9 cellular contexts compared by ENCODE assay signal in the genomic region with DNA sequence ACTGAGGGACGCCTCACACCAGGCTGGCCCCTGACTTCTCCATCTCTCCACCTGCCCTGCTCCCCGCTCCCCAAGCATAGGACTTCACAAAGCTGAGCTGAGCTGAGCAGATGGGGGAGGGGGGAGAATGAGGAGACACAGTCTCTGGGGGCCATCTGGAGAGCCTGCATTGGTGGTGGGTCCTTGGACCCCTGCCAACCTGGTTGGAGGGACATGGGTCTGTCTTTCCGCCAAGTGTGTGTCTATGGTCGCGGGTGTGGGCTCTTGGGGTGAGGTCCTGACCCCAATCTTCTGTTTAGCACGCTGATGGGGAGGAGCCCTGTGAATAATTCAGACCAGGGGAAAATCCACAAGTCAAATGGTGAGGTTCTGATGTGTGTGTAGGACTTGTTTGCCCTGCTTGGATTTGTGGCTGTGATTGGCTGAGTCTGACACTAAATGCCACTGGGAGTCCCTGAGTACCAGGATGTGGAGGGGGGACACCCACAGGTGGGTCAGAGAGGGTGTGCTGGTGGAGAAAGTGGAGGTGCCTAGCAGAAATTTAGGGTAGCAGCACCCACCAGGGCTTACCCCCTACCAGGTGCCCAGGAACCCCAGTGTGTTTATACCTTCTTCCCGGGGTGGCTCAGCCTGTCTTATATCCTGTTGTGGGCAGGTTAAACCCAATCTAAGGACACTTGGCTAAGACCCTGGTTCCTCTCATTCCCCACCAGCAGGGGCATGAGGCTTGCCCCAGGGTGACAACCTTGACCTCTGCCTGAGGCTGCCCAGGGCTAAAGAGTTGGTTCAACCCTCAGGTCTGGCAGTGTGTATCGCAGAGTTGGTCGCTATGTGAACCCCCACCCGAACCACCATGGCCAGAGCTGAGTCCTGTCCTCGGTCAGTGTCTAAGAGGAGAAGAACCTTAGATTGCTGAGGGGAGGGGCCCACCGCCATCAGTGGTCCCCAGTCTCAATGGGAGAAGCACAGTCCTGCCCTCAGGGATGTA. TPM values are rescaled to one million over a fixed set of nuclear protein-coding genes. Genes with fewer than 3 reads are reported as not detected.
DNase-seq lines count a peak whose midpoint lies in the region; ATAC-seq and TF ChIP-seq lines count a peak whose summit lies in the region.
"Had no signal": no experiment of that assay in that cellular context is flagged by ENCODE, and none has a peak within 500 bp of the region (broad histone marks: within the 10 kb centered on the region; RNA-seq: fewer than 3 reads in every experiment).

No MANE protein-coding gene starts in this region.

- H3K4me3 ChIP-seq in BLaER1 (peak overlapping the region; percentile 83), KMS-11 (IDR thresholded peaks at IDR 0.05; ENCODE audit: insufficient read depth, low read depth, low read length) (no peak overlapping the region), ovary (no peak overlapping the region)

- peaks cover 62% of the 10 kb centered on the region for H3K4me1 Mint-ChIP-seq in activated naive CD4-positive, alpha-beta T cell treated with anti-CD3 and anti-CD28 coated beads, Interleukin-2, amount 10 ng/mL, durations not matched to agents 7 days and 5 days
- peaks cover 43 to 81% (median 64%) of the 10 kb centered on the region in 4 donors for H3K4me1 Mint-ChIP-seq in naive thymus-derived CD8-positive, alpha-beta T cell
- peaks cover 22% of the 10 kb centered on the region for H3K4me1 Mint-ChIP-seq in endothelial cell (ENCODE audit: unreplicated experiment)

- peaks cover 86% of the 10 kb centered on the region for H3K4me1 ChIP-seq in BLaER1
- H3K4me1 ChIP-seq in KMS-11 (ENCODE audit: low read depth, poor library complexity, severe bottlenecking) = peaks cover 71% of the 10 kb centered on the region
- no peaks in the 10 kb centered on the region for H3K4me1 ChIP-seq in ovary (ENCODE audit: insufficient read depth)

- TF ChIP-seq CTCF in KMS-11 (conservative IDR thresholded peaks at IDR 0.05; ENCODE audit: low read depth, low read length) (no peak; the same call in 1 of the 2 replicates), ovary (IDR thresholded peaks at IDR 0.05) (no peak), endothelial cell (IDR thresholded peaks at IDR 0.05; ENCODE audit: unreplicated experiment) (no peak)

- peak; percentile 6 to 11 for ATAC-seq in naive thymus-derived CD8-positive, alpha-beta T cell
- no peak for ATAC-seq in HG02642 (IDR thresholded peaks at IDR 0.05; ENCODE audit: poor library complexity, unreplicated experiment)

- peaks cover 59% of the 10 kb centered on the region for H3K36me3 Mint-ChIP-seq in activated naive CD4-positive, alpha-beta T cell treated with anti-CD3 and anti-CD28 coated beads, Interleukin-2, amount 10 ng/mL, durations not matched to agents 7 days and 5 days
- H3K36me3 Mint-ChIP-seq in naive thymus-derived CD8-positive, alpha-beta T cell = peaks cover 0 to 12% (median 3%) of the 10 kb centered on the region in 3 donors
- no peaks in the 10 kb centered on the region for H3K36me3 Mint-ChIP-seq in endothelial cell (ENCODE audit: low read depth, unreplicated experiment)

- POLR2A ChIA-PET in naive thymus-derived CD8-positive, alpha-beta T cell (lab: Charles Lee) = interaction anchor here (2.3 to 36.4 kb wide), 7 partner anchors 25 to 161 kb away, joined by 7 to 1514 read pairs (median 37); a partner anchor contains a TSS

- intact Hi-C loops in ovary (cut with DNase I) = loop anchor here in 3 of 4 donors (5.0 to 10.0 kb wide), 3 partner anchors 51 to 611 kb away; no protein-coding TSS in a partner anchor

- peak overlapping the region; percentile 100 for H3K4me3 Mint-ChIP-seq in activated naive CD4-positive, alpha-beta T cell treated with anti-CD3 and anti-CD28 coated beads, Interleukin-2, amount 10 ng/mL, durations not matched to agents 7 days and 5 days
- H3K4me3 Mint-ChIP-seq in naive thymus-derived CD8-positive, alpha-beta T cell = peak overlapping the region; percentile 95 to 100 (median 98)
- H3K4me3 Mint-ChIP-seq in endothelial cell (ENCODE audit: unreplicated experiment) = no peak overlapping the region

- no peaks in the 10 kb centered on the region for H4K20me1 ChIP-seq in BLaER1
- H4K20me1 ChIP-seq in KMS-11 (ENCODE audit: insufficient read depth) = no peaks in the 10 kb centered on the region

- H3K79me2 ChIP-seq in KMS-11 (ENCODE audit: insufficient read depth, low read depth) = peaks cover 83% of the 10 kb centered on the region

- no peaks in the 10 kb centered on the region for H3K9me3 ChIP-seq in BLaER1
- H3K9me3 ChIP-seq in ovary = no peaks in the 10 kb centered on the region

- H3K27me3 Mint-ChIP-seq in activated naive CD4-positive, alpha-beta T cell treated with anti-CD3 and anti-CD28 coated beads, Interleukin-2, amount 10 ng/mL, durations not matched to agents 7 days and 5 days = no peaks in the 10 kb centered on the region
- H3K27me3 Mint-ChIP-seq in naive thymus-derived CD8-positive, alpha-beta T cell = no peaks in the 10 kb centered on the region
- peaks cover 14% of the 10 kb centered on the region for H3K27me3 Mint-ChIP-seq in endothelial cell (ENCODE audit: unreplicated experiment)

- H3K27ac ChIP-seq in BLaER1 (peak overlapping the region; percentile 94), KMS-11 (peak overlapping the region; percentile 97), ovary (no peak overlapping the region)

- WGBS in ovary, 3 donors = 78 to 87% (median 86%) methylated on average over 12 of the region's 12 CpGs

- no peak for TF ChIP-seq EP300 in ovary (IDR thresholded peaks at IDR 0.05)

- H3K9ac ChIP-seq in BLaER1 (peak overlapping the region; percentile 90), KMS-11 (peak overlapping the region; percentile 83)

- H3K9me3 Mint-ChIP-seq in activated naive CD4-positive, alpha-beta T cell treated with anti-CD3 and anti-CD28 coated beads, Interleukin-2, amount 10 ng/mL, durations not matched to agents 7 days and 5 days = no peaks in the 10 kb centered on the region
- H3K9me3 Mint-ChIP-seq in naive thymus-derived CD8-positive, alpha-beta T cell = no peaks in the 10 kb centered on the region
- no peaks in the 10 kb centered on the region for H3K9me3 Mint-ChIP-seq in endothelial cell (ENCODE audit: unreplicated experiment)

- H3K4me2 ChIP-seq in BLaER1 (peak overlapping the region; percentile 98), KMS-11 (peak overlapping the region; percentile 100)

- DNase-seq in activated naive CD4-positive, alpha-beta T cell treated with anti-CD3 and anti-CD28 coated beads, Interleukin-2, amount 10 ng/mL, durations not matched to agents 7 days and 5 days = peak; percentile 62
- DNase-seq in naive thymus-derived CD8-positive, alpha-beta T cell = peak in 6 of 10 donors; percentile 42 to 62 (median 44)
- DNase-seq in ovary (no peak), KG1 (lab: John Stamatoyannopoulos, UW) (no peak), endothelial cell (ENCODE audit: low spot score) (no peak)

- no peaks in the 10 kb centered on the region for H3K36me3 ChIP-seq in BLaER1
- no peaks in the 10 kb centered on the region for H3K36me3 ChIP-seq in KMS-11 (ENCODE audit: insufficient read depth)
- no peaks in the 10 kb centered on the region for H3K36me3 ChIP-seq in ovary

- H3K27ac Mint-ChIP-seq in activated naive CD4-positive, alpha-beta T cell treated with anti-CD3 and anti-CD28 coated beads, Interleukin-2, amount 10 ng/mL, durations not matched to agents 7 days and 5 days = peak overlapping the region; percentile 99
- H3K27ac Mint-ChIP-seq in naive thymus-derived CD8-positive, alpha-beta T cell = peak overlapping the region; percentile 98 to 100 (median 100)
- H3K27ac Mint-ChIP-seq in endothelial cell (ENCODE audit: unreplicated experiment) = no peak overlapping the region

- no peaks in the 10 kb centered on the region for H3K27me3 ChIP-seq in BLaER1
- H3K27me3 ChIP-seq in KMS-11 (ENCODE audit: insufficient read depth, low read depth) = no peaks in the 10 kb centered on the region
- H3K27me3 ChIP-seq in ovary = no peaks in the 10 kb centered on the region

- TF ChIP-seq POLR2A in ovary (IDR thresholded peaks at IDR 0.05) = no peak

- CTCF ChIA-PET in activated naive CD4-positive, alpha-beta T cell treated with anti-CD3 and anti-CD28 coated beads, Interleukin-2, amount 10 ng/mL, durations not matched to agents 7 days and 5 days (lab: Charles Lee) = interaction anchor here (0.6 to 7.2 kb wide), 5 partner anchors 8 to 163 kb away, joined by 3 to 276 read pairs (median 3); no protein-coding TSS in a partner anchor

- no peak overlapping the region for H2AFZ ChIP-seq in KMS-11 (ENCODE audit: low read depth)

RNA-seq across cellular contexts. Expression of a gene that starts 2.1 kb away (rescaled TPM):
- total RNA-seq in naive thymus-derived CD8-positive, alpha-beta T cell = 100 to 1,000 TPM; 383 to 394 TPM
- polyA plus RNA-seq in naive thymus-derived CD8-positive, alpha-beta T cell = 10 to 100 TPM; 18.0 to 35.5 (median 21.5) TPM
- total RNA-seq in ovary (10 to 100 TPM in 2 of 7 donors, 1 to 10 TPM in 5; 3.7 to 24.0 (median 6.1) TPM), endothelial cell (ENCODE audit: unreplicated experiment) (103 TPM)
- 1 to 10 TPM; 2.1 to 7.1 TPM for polyA plus RNA-seq in ovary

RNA-seq across cellular contexts. Expression of a gene that starts 38.1 kb away (rescaled TPM):
- total RNA-seq in naive thymus-derived CD8-positive, alpha-beta T cell = under 1 TPM; 0.47 to 0.75 TPM
- under 1 TPM; 0.30 to 0.81 (median 0.44) TPM for polyA plus RNA-seq in naive thymus-derived CD8-positive, alpha-beta T cell
- total RNA-seq in ovary = under 1 TPM in 1 of 7 donors, not detected in 6; 0.12 TPM
- not detected for polyA plus RNA-seq in ovary
- total RNA-seq in endothelial cell (ENCODE audit: unreplicated experiment) = not detected
- total RNA-seq: kidney epithelial cell had no signal

Comparison
In these comparisons a context has a peak if more than half of its experiments do, and no peak if none do; other contexts are left out.
1. H3K27ac ChIP-seq: peak in BLaER1 (single experiment) and KMS-11 (single experiment); none in ovary (0 of 2).
2. DNase-seq: peak in activated naive CD4-positive, alpha-beta T cell treated with anti-CD3 and anti-CD28 coated beads, Interleukin-2, amount 10 ng/mL, durations not matched to agents 7 days and 5 days (single experiment) and naive thymus-derived CD8-positive, alpha-beta T cell (6 of 10); none in ovary (0 of 5), KG1 (single experiment) and endothelial cell (single experiment).